ENCODE assay signal across 1 cellular context in genomic region chr1:46523556-46524443, GRCh38.
TF ChIP-seq lines count a peak whose summit lies in the region.

No MANE protein-coding gene starts in this region.

TF ChIP-seq in GM23338, 12 proteins besides CTCF, POLR2A, EP300 and RAD21 (continued from another document):
- no peak for TF ChIP-seq ZNF462 (CRISPR knock-in tag; IDR thresholded peaks at IDR 0.05)
- TF ChIP-seq EZH2phosphoT487 (IDR thresholded peaks at IDR 0.05; ENCODE audit: unreplicated experiment) = no peak
- no peak for TF ChIP-seq CREB1 (CRISPR knock-in tag; IDR thresholded peaks at IDR 0.05; ENCODE audit: low read depth)
